Comparison of ENCODE assay signal across 1 cellular context in genomic region chr14:60188115-60188514, GRCh38.
TF ChIP-seq lines count a peak whose summit lies in the region.

No MANE protein-coding gene starts in this region.

TF ChIP-seq in GM12878, 131 proteins besides CTCF, POLR2A, EP300 and RAD21:
- TF ChIP-seq SMC3 (IDR thresholded peaks at IDR 0.05; ENCODE audit: borderline replicate concordance, low read length) (peak; percentile 39; the same call in 1 of the 2 replicates), SUPT20H (IDR thresholded peaks at IDR 0.05; ENCODE audit: borderline replicate concordance, control insufficient read depth, low read depth, low read length) (no peak), BHLHE40 (IDR thresholded peaks at IDR 0.05; ENCODE audit: borderline replicate concordance in 1 of 2, low read depth in 2 of 2, low read length in 1 of 2) (no peak), YY1 (IDR thresholded peaks at IDR 0.05; ENCODE audit: low read depth, low read length) (peak; percentile 61), PML (IDR thresholded peaks at IDR 0.05; ENCODE audit: low read length) (no peak)
